In genomic region chr19:12156254-12157058, GRCh38 we compare ENCODE assay signal across 8 cellular contexts. TPM values are rescaled to one million over a fixed set of nuclear protein-coding genes. Genes with fewer than 3 reads are reported as not detected.
DNase-seq lines count a peak whose midpoint lies in the region; ATAC-seq, FAIRE-seq and TF ChIP-seq lines count a peak whose summit lies in the region.

Gene ZNF625, minus strand, starts transcription at chr19:12156734. Its CDS starts 176 bp downstream, at chr19:12156558.

- H3K27me3 ChIP-seq in SU-DHL-6 (ENCODE audit: low read length) (no peaks in the 10 kb centered on the region), small intestine (ENCODE audit: control insufficient read depth in 2 of 2, insufficient read depth in 2 of 2, low read length in 2 of 2) (no peaks in the 10 kb centered on the region)

- no peaks in the 10 kb centered on the region for H3K79me2 ChIP-seq in SU-DHL-6 (ENCODE audit: insufficient read depth, low read length)

- DNase-seq in DMS53 (lab: John Stamatoyannopoulos, UW) (peak; percentile 91), NCI-H1105 (lab: John Stamatoyannopoulos, UW) (peak; percentile 95), coronary artery (ENCODE audit: low spot score) (peak; percentile 91), kidney glomerular epithelial cell (lab: John Stamatoyannopoulos, UW) (peak; percentile 79), small intestine (peak; percentile 69)
- DNase-seq in NK-92 treated with Interleukin-12 subunit alpha and Interleukin-12 subunit beta, amount 100 ng/mL, for 24 hours (lab: John Stamatoyannopoulos, UW) = no peak

- H3K9me3 ChIP-seq in SU-DHL-6 (ENCODE audit: insufficient read depth, low read length) = no peaks in the 10 kb centered on the region
- no peaks in the 10 kb centered on the region for H3K9me3 ChIP-seq in small intestine (ENCODE audit: control insufficient read depth, low read depth)

- ATAC-seq in GM21515 (IDR thresholded peaks at IDR 0.05; ENCODE audit: unreplicated experiment) = peak; percentile 76

- H3K9me2 ChIP-seq in SU-DHL-6 (replicated peaks; ENCODE audit: insufficient read depth, low read length) = no peaks in the 10 kb centered on the region

- TF ChIP-seq CTCF in SU-DHL-6 (IDR thresholded peaks at IDR 0.05; ENCODE audit: insufficient read depth, low read length, poor library complexity, severe bottlenecking) (no peak), coronary artery (IDR thresholded peaks at IDR 0.05) (no peak)

- no peak within 1 kb of the TSS for H2AFZ ChIP-seq in SU-DHL-6 (ENCODE audit: low read depth, low read length, severe bottlenecking)

- H3F3A ChIP-seq in SU-DHL-6 (ENCODE audit: insufficient read depth) = no peaks in the 10 kb centered on the region

- H4K20me1 ChIP-seq in SU-DHL-6 (ENCODE audit: low read depth, low read length) = no peaks in the 10 kb centered on the region

- peak within 1 kb of the TSS; percentile 17 for H3K4me2 ChIP-seq in SU-DHL-6 (ENCODE audit: low read depth, low read length, poor library complexity, severe bottlenecking)

- no peak for FAIRE-seq in small intestine (lab: Jason Lieb, UNC)

- H3K4me3 ChIP-seq in SU-DHL-6 (ENCODE audit: insufficient read depth, low read length, poor library complexity, severe bottlenecking) (no peak within 1 kb of the TSS), coronary artery (peak within 1 kb of the TSS; percentile 92), small intestine (ENCODE audit: low read depth in 1 of 2, low read length in 2 of 2) (peak within 1 kb of the TSS; percentile 75 to 98)

- H3K9ac ChIP-seq in SU-DHL-6 (ENCODE audit: low read length) = peak within 1 kb of the TSS; percentile 37

- H3K27ac ChIP-seq in SU-DHL-6 (ENCODE audit: low read depth, low read length) = no peak within 1 kb of the TSS
- H3K27ac ChIP-seq in coronary artery = peak within 1 kb of the TSS; percentile 50 to 89
- H3K27ac ChIP-seq in small intestine (ENCODE audit: low read depth in 1 of 2, low read length in 1 of 2) = peak within 1 kb of the TSS in 1 of 2 donors; percentile 78

- H3K36me3 ChIP-seq in SU-DHL-6 (ENCODE audit: low read length) (no peaks in the 10 kb centered on the region), small intestine (ENCODE audit: control insufficient read depth in 2 of 2, insufficient read depth in 2 of 2, low read length in 2 of 2) (no peaks in the 10 kb centered on the region)

- peaks cover 0 to 3% of the 10 kb centered on the region in 2 donors for H3K4me1 ChIP-seq in small intestine (ENCODE audit: control insufficient read depth in 2 of 2, insufficient read depth in 1 of 2, low read depth in 1 of 2, low read length in 1 of 2)

- 1 to 2% (median 2%) methylated on average over 49 to 57 of the region's 57 CpGs for WGBS in small intestine, 3 donors

RNA-seq across cellular contexts. Expression of gene ZNF625, which starts in this region (rescaled TPM):
- 1 to 10 TPM in 1 of 3 donors, not detected in 2; 1.3 TPM for polyA plus RNA-seq in small intestine
